15 cellular contexts compared by ENCODE assay signal in the genomic region with DNA sequence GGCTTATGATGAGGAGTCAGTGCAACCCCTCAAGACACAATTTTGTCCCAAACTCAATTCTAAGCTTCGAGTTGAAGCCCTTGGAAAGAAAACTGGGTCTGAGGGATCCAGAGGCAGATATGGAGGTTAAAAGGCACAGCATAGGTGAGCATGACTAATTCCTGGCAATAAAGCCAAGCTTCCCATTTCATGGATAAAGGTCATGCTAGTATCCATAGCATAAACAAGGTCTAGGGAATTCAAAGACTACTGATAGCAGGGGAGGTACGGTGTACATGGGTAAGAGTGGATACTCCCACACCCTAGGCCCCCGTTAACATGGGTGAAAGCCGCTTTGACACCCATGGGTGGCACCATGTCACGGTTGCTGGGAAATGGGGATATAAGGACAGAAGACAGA. TPM values are rescaled to one million over a fixed set of nuclear protein-coding genes. Genes with fewer than 3 reads are reported as not detected.
DNase-seq lines count a peak whose midpoint lies in the region; ATAC-seq and TF ChIP-seq lines count a peak whose summit lies in the region.
"Had no signal": no experiment of that assay in that cellular context is flagged by ENCODE, and none has a peak within 500 bp of the region (broad histone marks: within the 10 kb centered on the region; RNA-seq: fewer than 3 reads in every experiment).

No MANE protein-coding gene starts in this region.

- ATAC-seq in WTC11 (no peak), HG03095 (IDR thresholded peaks at IDR 0.05; ENCODE audit: unreplicated experiment) (no peak), GM23338 (no peak)
- ATAC-seq: HCT116 had no signal

- peaks cover 98% of the 10 kb centered on the region for H3K9me3 Mint-ChIP-seq in WTC11
- H3K9me3 Mint-ChIP-seq in GM23338: peaks cover 90% of the 10 kb centered on the region

- H3K27me3 ChIP-seq in BLaER1 (no peaks in the 10 kb centered on the region), iPS-20b (ENCODE audit: insufficient read depth, low read length) (no peaks in the 10 kb centered on the region), GM23338 (ENCODE audit: insufficient read depth) (no peaks in the 10 kb centered on the region)

- H3K4me1 Mint-ChIP-seq in WTC11 (no peaks in the 10 kb centered on the region), GM23338 (no peaks in the 10 kb centered on the region)

- H3K27me3 Mint-ChIP-seq in WTC11 (ENCODE audit: low read depth) (peaks cover 12% of the 10 kb centered on the region), GM23338 (ENCODE audit: insufficient read depth, low read depth, poor library complexity) (peaks cover 1% of the 10 kb centered on the region)
- H3K27me3 Mint-ChIP-seq: CD4-positive, alpha-beta memory T cell had no signal

- H3K9me3 ChIP-seq in BLaER1: peaks cover 95% of the 10 kb centered on the region
- peaks cover 89% of the 10 kb centered on the region for H3K9me3 ChIP-seq in iPS-20b (ENCODE audit: insufficient read depth, low read depth, low read length)

- H3K4me3 ChIP-seq in BLaER1: peak overlapping the region; percentile 10; the same call in 1 of the 2 replicates
- H3K4me3 ChIP-seq in iPS-20b (ENCODE audit: low read length): 0 out of 2 replicates have a peak overlapping the region, but pooled peaks have one; percentile 9
- H3K4me3 ChIP-seq in GM23338: no peak overlapping the region

- H4K20me1 ChIP-seq in BLaER1 (no peaks in the 10 kb centered on the region), GM23338 (replicated peaks; ENCODE audit: insufficient read depth) (no peaks in the 10 kb centered on the region)

- H3K4me3 Mint-ChIP-seq in WTC11: no peak overlapping the region
- H3K4me3 Mint-ChIP-seq in GM23338: no peak overlapping the region
- H3K4me3 Mint-ChIP-seq: CD4-positive, alpha-beta memory T cell had no signal

- H3K27ac ChIP-seq in BLaER1 (no peak overlapping the region; the same call in 1 of the 2 replicates), iPS-20b (ENCODE audit: low read length) (no peak overlapping the region), GM23338 (ENCODE audit: low read depth) (no peak overlapping the region)
- H3K27ac ChIP-seq: 22Rv1 had no signal

- H3K27ac Mint-ChIP-seq in WTC11 (no peak overlapping the region), GM23338 (no peak overlapping the region)

- no peak overlapping the region for H2AFZ ChIP-seq in GM23338

- H3K4me1 ChIP-seq in BLaER1 (peaks cover 35% of the 10 kb centered on the region), iPS-20b (ENCODE audit: insufficient read depth, low read length) (no peaks in the 10 kb centered on the region), GM23338 (ENCODE audit: insufficient read depth) (no peaks in the 10 kb centered on the region)

- H3K36me3 ChIP-seq in BLaER1: peaks cover 99% of the 10 kb centered on the region
- peaks cover 98% of the 10 kb centered on the region for H3K36me3 ChIP-seq in iPS-20b (ENCODE audit: insufficient read depth, low read depth, low read length)
- H3K36me3 ChIP-seq in GM23338 (ENCODE audit: insufficient read depth): peaks cover 73% of the 10 kb centered on the region

- TF ChIP-seq CTCF in WTC11 (IDR thresholded peaks at IDR 0.05): no peak
- TF ChIP-seq CTCF in GM23338 (conservative IDR thresholded peaks at IDR 0.05; ENCODE audit: low read depth in 2 of 2): no peak

- CTCF ChIA-PET in WTC11 (lab: Charles Lee): no interaction called here

- H3K36me3 Mint-ChIP-seq in WTC11: peaks cover 100% of the 10 kb centered on the region
- peaks cover 100% of the 10 kb centered on the region for H3K36me3 Mint-ChIP-seq in GM23338 (ENCODE audit: low read depth)

- no peak overlapping the region for H3K9ac ChIP-seq in BLaER1
- H3K9ac ChIP-seq in iPS-20b (ENCODE audit: low read depth, low read length): no peak overlapping the region

- no peaks in the 10 kb centered on the region for H3F3A ChIP-seq in GM23338 (replicated peaks; ENCODE audit: low read depth)

- no peak overlapping the region for H3K4me2 ChIP-seq in BLaER1
- no peak overlapping the region for H3K4me2 ChIP-seq in GM23338

- POLR2A ChIA-PET in WTC11 (lab: Charles Lee): no interaction called here

- H3K9me2 ChIP-seq in GM23338 (ENCODE audit: insufficient read depth): peaks cover 3% of the 10 kb centered on the region; the same call in 1 of the 2 replicates

- no peaks in the 10 kb centered on the region for H3K79me2 ChIP-seq in GM23338 (replicated peaks; ENCODE audit: insufficient read depth)

- DNase-seq in DMS53 (lab: John Stamatoyannopoulos, UW) (peak; percentile 6), DMS53 treated with DMSO at 0.1 percent for 48 hours (lab: John Stamatoyannopoulos, UW; ENCODE audit: unreplicated experiment) (no peak), WTC11 (ENCODE audit: low spot score) (no peak), NCI-H748 (lab: John Stamatoyannopoulos, UW; ENCODE audit: unreplicated experiment) (no peak), GM23338 (ENCODE audit: low spot score) (no peak)
- DNase-seq: AML-193; C1 segment of cervical spinal cord; CD4-positive, alpha-beta memory T cell; DMS153; IMR-90 had no signal

TF ChIP-seq in WTC11, 78 proteins besides CTCF, POLR2A, EP300 and RAD21:
- TF ChIP-seq ZNF317 (CRISPR knock-in tag; IDR thresholded peaks at IDR 0.05; ENCODE audit: borderline replicate concordance, low read depth) (0 out of 2 replicates have a peak, but pooled peaks have one; percentile 22), RELA (CRISPR knock-in tag; IDR thresholded peaks at IDR 0.05; ENCODE audit: borderline replicate concordance) (no peak), ETV6 (CRISPR knock-in tag; IDR thresholded peaks at IDR 0.05) (no peak)
- TF ChIP-seq, protein P1, sequence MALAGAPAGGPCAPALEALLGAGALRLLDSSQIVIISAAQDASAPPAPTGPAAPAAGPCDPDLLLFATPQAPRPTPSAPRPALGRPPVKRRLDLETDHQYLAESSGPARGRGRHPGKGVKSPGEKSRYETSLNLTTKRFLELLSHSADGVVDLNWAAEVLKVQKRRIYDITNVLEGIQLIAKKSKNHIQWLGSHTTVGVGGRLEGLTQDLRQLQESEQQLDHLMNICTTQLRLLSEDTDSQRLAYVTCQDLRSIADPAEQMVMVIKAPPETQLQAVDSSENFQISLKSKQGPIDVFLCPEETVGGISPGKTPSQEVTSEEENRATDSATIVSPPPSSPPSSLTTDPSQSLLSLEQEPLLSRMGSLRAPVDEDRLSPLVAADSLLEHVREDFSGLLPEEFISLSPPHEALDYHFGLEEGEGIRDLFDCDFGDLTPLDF (CRISPR knock-in tag; IDR thresholded peaks at IDR 0.05): no peak

TF ChIP-seq in GM23338, 12 proteins besides CTCF, POLR2A, EP300 and RAD21 (continues in another document):
- TF ChIP-seq ZNF114 (CRISPR knock-in tag; IDR thresholded peaks at IDR 0.05) (no peak), NANOG (IDR thresholded peaks at IDR 0.05; ENCODE audit: borderline replicate concordance) (no peak), CREB1 (CRISPR knock-in tag; IDR thresholded peaks at IDR 0.05; ENCODE audit: low read depth) (no peak), EZH2 (IDR thresholded peaks at IDR 0.05; ENCODE audit: low read depth, unreplicated experiment) (no peak)
- TF ChIP-seq, protein P2, sequence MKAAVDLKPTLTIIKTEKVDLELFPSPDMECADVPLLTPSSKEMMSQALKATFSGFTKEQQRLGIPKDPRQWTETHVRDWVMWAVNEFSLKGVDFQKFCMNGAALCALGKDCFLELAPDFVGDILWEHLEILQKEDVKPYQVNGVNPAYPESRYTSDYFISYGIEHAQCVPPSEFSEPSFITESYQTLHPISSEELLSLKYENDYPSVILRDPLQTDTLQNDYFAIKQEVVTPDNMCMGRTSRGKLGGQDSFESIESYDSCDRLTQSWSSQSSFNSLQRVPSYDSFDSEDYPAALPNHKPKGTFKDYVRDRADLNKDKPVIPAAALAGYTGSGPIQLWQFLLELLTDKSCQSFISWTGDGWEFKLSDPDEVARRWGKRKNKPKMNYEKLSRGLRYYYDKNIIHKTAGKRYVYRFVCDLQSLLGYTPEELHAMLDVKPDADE (IDR thresholded peaks at IDR 0.05): no peak

RNA-seq across cellular contexts. Expression of a gene that starts 24.0 kb away (rescaled TPM):
- total RNA-seq in WTC11 (2021): 36.9 to 48.1 TPM (median 43.2 TPM) in 3 replicates
- 29.0 and 38.8 TPM in 2 replicates for total RNA-seq in GM23338 (2014; rRNA removed; shearing (Covaris generic))
- 80.6 and 92.5 TPM in 2 replicates for polyA plus RNA-seq in GM23338 (2016; fragmentation: Nextera tagmentation; extraction: Ambion mirVana)

RNA-seq across cellular contexts. Expression of a gene that starts 33.4 kb away (rescaled TPM):
- total RNA-seq in WTC11 (2021): 42.8 to 48.8 TPM (median 45.6 TPM) in 3 replicates
- total RNA-seq in GM23338 (2014; rRNA removed; shearing (Covaris generic)): 56.7 and 59.3 TPM in 2 replicates
- polyA plus RNA-seq in GM23338 (2016; fragmentation: Nextera tagmentation; extraction: Ambion mirVana): 53.7 and 59.3 TPM in 2 replicates
